ENCODE assay signal across 8 cellular contexts in the genomic region with DNA sequence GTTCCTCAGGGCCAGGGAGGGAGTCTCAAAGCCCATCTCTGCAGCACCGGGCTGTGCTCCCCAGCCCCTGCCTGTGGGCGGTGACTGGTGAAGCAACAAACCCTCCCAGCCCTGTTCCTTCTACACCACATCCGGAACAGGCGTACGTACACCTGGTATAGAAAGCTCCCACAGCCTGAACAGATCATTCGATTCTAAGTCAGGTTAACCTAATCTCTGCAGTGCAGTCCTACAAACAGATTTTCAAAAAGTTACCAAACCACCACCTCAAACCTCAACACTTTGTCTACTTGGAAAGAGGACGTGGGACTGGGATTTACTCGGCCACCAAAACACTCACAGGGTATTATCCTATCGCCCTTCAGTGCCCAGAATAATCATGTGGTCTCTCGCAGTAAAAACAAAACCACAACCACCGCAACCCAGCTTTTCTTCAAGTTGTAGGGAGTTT.
DNase-seq lines count a peak whose midpoint lies in the region; ATAC-seq and TF ChIP-seq lines count a peak whose summit lies in the region.
"Had no signal": no experiment of that assay in that cellular context is flagged by ENCODE, and none has a peak within 500 bp of the region (broad histone marks: within the 10 kb centered on the region; RNA-seq: fewer than 3 reads in every experiment).

No MANE protein-coding gene starts in this region.

- no peak for TF ChIP-seq CTCF in KMS-11 (conservative IDR thresholded peaks at IDR 0.05; ENCODE audit: low read depth, low read length)

- H3K9me3 Mint-ChIP-seq in activated T-cell treated with anti-CD3 and anti-CD28 coated beads, Interleukin-2, amount 50 U/mL, for 24 hours, result peaks cover 6% of the 10 kb centered on the region
- no peaks in the 10 kb centered on the region for H3K9me3 Mint-ChIP-seq in natural killer cell treated with Interleukin-12 subunit alpha and Interleukin-12 subunit beta and Interleukin-15 and Interleukin-18, amount 100 ng/mL, for 72 hours

- ATAC-seq in GM21390 (IDR thresholded peaks at IDR 0.05; ENCODE audit: unreplicated experiment), result peak; percentile 78
- peak; percentile 87 to 88 for ATAC-seq in natural killer cell treated with Interleukin-12 subunit alpha and Interleukin-12 subunit beta and Interleukin-15 and Interleukin-18, amount 100 ng/mL, for 72 hours

- H3K27me3 Mint-ChIP-seq in activated T-cell treated with anti-CD3 and anti-CD28 coated beads, Interleukin-2, amount 50 U/mL, for 24 hours, result no peaks in the 10 kb centered on the region
- H3K27me3 Mint-ChIP-seq in natural killer cell treated with Interleukin-12 subunit alpha and Interleukin-12 subunit beta and Interleukin-15 and Interleukin-18, amount 100 ng/mL, for 72 hours, result peaks cover 11 to 13% of the 10 kb centered on the region in 2 donors

- H3K27ac ChIP-seq in KMS-11, result peak overlapping the region; percentile 21; the same call in 1 of the 2 replicates

- peak overlapping the region; percentile 36 for H3K27ac Mint-ChIP-seq in activated T-cell treated with anti-CD3 and anti-CD28 coated beads, Interleukin-2, amount 50 U/mL, for 24 hours
- H3K27ac Mint-ChIP-seq in natural killer cell treated with Interleukin-12 subunit alpha and Interleukin-12 subunit beta and Interleukin-15 and Interleukin-18, amount 100 ng/mL, for 72 hours, result no peak overlapping the region

- DNase-seq in activated T-cell treated with anti-CD3 and anti-CD28 coated beads, Interleukin-2, amount 50 U/mL, for 24 hours, result peak; percentile 63
- no peak for DNase-seq in natural killer cell treated with Interleukin-12 subunit alpha and Interleukin-12 subunit beta and Interleukin-15 and Interleukin-18, amount 100 ng/mL, for 72 hours (ENCODE audit: low spot score)
- no peak for DNase-seq in HuH-7 (ENCODE audit: low spot score)
- DNase-seq in amniotic stem cell (lab: John Stamatoyannopoulos, UW), result no peak
- no peak for DNase-seq in DMS114 treated with DMSO at 0.1 percent for 48 hours (lab: John Stamatoyannopoulos, UW; ENCODE audit: unreplicated experiment)

- peak overlapping the region; percentile 60 for H3K4me3 Mint-ChIP-seq in activated T-cell treated with anti-CD3 and anti-CD28 coated beads, Interleukin-2, amount 50 U/mL, for 24 hours
- peak overlapping the region; percentile 59 for H3K4me3 Mint-ChIP-seq in natural killer cell treated with Interleukin-12 subunit alpha and Interleukin-12 subunit beta and Interleukin-15 and Interleukin-18, amount 100 ng/mL, for 72 hours
- H3K4me3 Mint-ChIP-seq: neural crest cell had no signal

- peak overlapping the region; percentile 64 for H3K4me2 ChIP-seq in KMS-11

- peaks cover 2% of the 10 kb centered on the region for H3K36me3 Mint-ChIP-seq in activated T-cell treated with anti-CD3 and anti-CD28 coated beads, Interleukin-2, amount 50 U/mL, for 24 hours (ENCODE audit: low read depth)
- peaks cover 10% of the 10 kb centered on the region for H3K36me3 Mint-ChIP-seq in natural killer cell treated with Interleukin-12 subunit alpha and Interleukin-12 subunit beta and Interleukin-15 and Interleukin-18, amount 100 ng/mL, for 72 hours

- no peak overlapping the region for H3K4me3 ChIP-seq in KMS-11 (IDR thresholded peaks at IDR 0.05; ENCODE audit: insufficient read depth, low read depth, low read length)

- no peaks in the 10 kb centered on the region for H3K36me3 ChIP-seq in KMS-11 (ENCODE audit: insufficient read depth)

- H3K79me2 ChIP-seq in KMS-11 (ENCODE audit: insufficient read depth, low read depth), result no peaks in the 10 kb centered on the region

- peak overlapping the region; percentile 1; the same call in 1 of the 2 replicates for H3K9ac ChIP-seq in KMS-11

- no peaks in the 10 kb centered on the region for H3K27me3 ChIP-seq in KMS-11 (ENCODE audit: insufficient read depth, low read depth)

- peaks cover 47% of the 10 kb centered on the region for H3K4me1 Mint-ChIP-seq in activated T-cell treated with anti-CD3 and anti-CD28 coated beads, Interleukin-2, amount 50 U/mL, for 24 hours (ENCODE audit: low read depth)
- peaks cover 17 to 27% of the 10 kb centered on the region in 2 donors for H3K4me1 Mint-ChIP-seq in natural killer cell treated with Interleukin-12 subunit alpha and Interleukin-12 subunit beta and Interleukin-15 and Interleukin-18, amount 100 ng/mL, for 72 hours (ENCODE audit: low read depth in 2 of 2)

- peaks cover 18% of the 10 kb centered on the region for H4K20me1 ChIP-seq in KMS-11 (ENCODE audit: insufficient read depth)

- peaks cover 33% of the 10 kb centered on the region for H3K4me1 ChIP-seq in KMS-11 (ENCODE audit: low read depth, poor library complexity, severe bottlenecking)

- H2AFZ ChIP-seq in KMS-11 (ENCODE audit: low read depth), result no peak overlapping the region
